Comparison of ENCODE assay signal across 16 cellular contexts in the genomic region with DNA sequence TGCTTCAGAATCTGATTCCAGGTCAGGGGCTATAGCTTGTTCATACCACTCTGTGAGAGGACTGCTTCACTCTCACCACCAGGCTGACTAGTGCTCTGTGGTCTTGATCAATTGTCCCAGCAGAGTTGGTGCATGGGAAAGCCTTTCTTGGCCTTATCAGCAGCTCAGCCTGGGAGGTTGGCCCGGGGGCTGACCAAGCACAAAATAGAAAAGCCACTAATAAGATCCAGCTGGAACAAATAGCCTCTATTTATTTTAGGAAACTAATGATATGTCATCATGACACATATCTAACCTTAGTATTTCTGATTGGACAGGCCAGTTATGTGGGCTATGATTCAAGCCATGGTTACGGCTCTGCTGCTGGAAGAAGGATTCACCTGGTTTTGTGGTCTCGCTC.
DNase-seq lines count a peak whose midpoint lies in the region; ATAC-seq, FAIRE-seq and TF ChIP-seq lines count a peak whose summit lies in the region.
"Had no signal": no experiment of that assay in that cellular context is flagged by ENCODE, and none has a peak within 500 bp of the region (broad histone marks: within the 10 kb centered on the region; RNA-seq: fewer than 3 reads in every experiment).

No MANE protein-coding gene starts in this region.

- POLR2A ChIA-PET in activated CD8-positive, alpha-beta T cell treated with anti-CD3 and anti-CD28 coated beads, Interleukin-2, amount 10 ng/mL, durations not matched to agents 7 days and 5 days (lab: Charles Lee), result no interaction called here

- peak overlapping the region; percentile 8 for H3K4me2 ChIP-seq in astrocyte (ENCODE audit: low read length)
- H3K4me2 ChIP-seq: GM23338 had no signal

- H3K4me1 ChIP-seq in right atrium auricular region (peaks cover 0 to 26% of the 10 kb centered on the region in 2 donors), astrocyte (ENCODE audit: insufficient read depth, low read length) (no peaks in the 10 kb centered on the region)
- H3K4me1 ChIP-seq: esophagus squamous epithelium had no signal

- H3K27me3 Mint-ChIP-seq in astrocyte (ENCODE audit: low read depth, unreplicated experiment) (no peaks in the 10 kb centered on the region), chondrocyte (ENCODE audit: low read depth) (no peaks in the 10 kb centered on the region)
- H3K27me3 Mint-ChIP-seq in activated CD8-positive, alpha-beta T cell treated with anti-CD3 and anti-CD28 coated beads, Interleukin-2, amount 10 ng/mL, durations not matched to agents 7 days and 5 days (ENCODE audit: low read depth), result peaks cover 5% of the 10 kb centered on the region

- no peak overlapping the region for H3K27ac ChIP-seq in right atrium auricular region
- peak overlapping the region; percentile 40 for H3K27ac ChIP-seq in astrocyte (ENCODE audit: low read depth, low read length)
- H3K27ac ChIP-seq: esophagus squamous epithelium, ovary, WERI-Rb-1 had no signal

- H3K4me1 Mint-ChIP-seq in astrocyte (ENCODE audit: low read depth, unreplicated experiment) (peaks cover 6% of the 10 kb centered on the region), chondrocyte (ENCODE audit: low read depth) (peaks cover 14% of the 10 kb centered on the region)
- no peaks in the 10 kb centered on the region for H3K4me1 Mint-ChIP-seq in activated CD8-positive, alpha-beta T cell treated with anti-CD3 and anti-CD28 coated beads, Interleukin-2, amount 10 ng/mL, durations not matched to agents 7 days and 5 days (ENCODE audit: low read depth)
- H3K4me1 Mint-ChIP-seq: GM23338 had no signal

- intact Hi-C loops in Right ventricle myocardium superior (cut with DNase I), result no loop called here
- intact Hi-C loops in left ventricle myocardium superior (cut with micrococcal nuclease), result no loop called here

- DNase-seq in Right ventricle myocardium superior (peak; percentile 50), right atrium auricular region (ENCODE audit: low spot score) (no peak), astrocyte (ENCODE audit: low read depth) (peak; percentile 87), left ventricle myocardium superior (peak; percentile 43), chondrocyte (ENCODE audit: low spot score) (no peak), NCI-H748 (lab: John Stamatoyannopoulos, UW; ENCODE audit: unreplicated experiment) (no peak), activated gamma-delta T cell (lab: John Stamatoyannopoulos, UW) (no peak)
- no peak for DNase-seq in activated CD8-positive, alpha-beta T cell treated with anti-CD3 and anti-CD28 coated beads, Interleukin-2, amount 10 ng/mL, durations not matched to agents 7 days and 5 days
- DNase-seq: activated T-cell treated with anti-CD3 and anti-CD28 coated beads, Interleukin-2, amount 50 U/mL, for 24 hours; caudate nucleus; esophagus squamous epithelium; ovary; RPMI8226; WERI-Rb-1 had no signal

- peak; percentile 87 for FAIRE-seq in astrocyte (lab: Jason Lieb, UNC)

- H3K27me3 ChIP-seq in right atrium auricular region (no peaks in the 10 kb centered on the region), astrocyte (ENCODE audit: insufficient read depth, low read length) (no peaks in the 10 kb centered on the region)
- H3K27me3 ChIP-seq: esophagus squamous epithelium, ovary had no signal

- H2AFZ ChIP-seq in astrocyte (ENCODE audit: low read depth, low read length), result no peak overlapping the region

- ATAC-seq in Right ventricle myocardium superior (ENCODE audit: poor library complexity) (peak; percentile 73), left ventricle myocardium superior (peak; percentile 81)
- ATAC-seq in activated CD8-positive, alpha-beta T cell treated with anti-CD3 and anti-CD28 coated beads, Interleukin-2, amount 10 ng/mL, durations not matched to agents 7 days and 5 days, result no peak
- ATAC-seq: GM23338 had no signal

- H3K36me3 ChIP-seq in right atrium auricular region (no peaks in the 10 kb centered on the region), astrocyte (ENCODE audit: insufficient read depth, low read length) (no peaks in the 10 kb centered on the region)
- H3K36me3 ChIP-seq: esophagus squamous epithelium, ovary, WERI-Rb-1 had no signal

- H3K36me3 Mint-ChIP-seq in astrocyte (ENCODE audit: low read depth, unreplicated experiment) (no peaks in the 10 kb centered on the region), chondrocyte (ENCODE audit: low read depth) (no peaks in the 10 kb centered on the region)
- H3K36me3 Mint-ChIP-seq in activated CD8-positive, alpha-beta T cell treated with anti-CD3 and anti-CD28 coated beads, Interleukin-2, amount 10 ng/mL, durations not matched to agents 7 days and 5 days (ENCODE audit: low read depth), result no peaks in the 10 kb centered on the region

- H4K20me1 ChIP-seq in astrocyte (ENCODE audit: insufficient read depth, low read length), result no peaks in the 10 kb centered on the region

- H3K9me3 Mint-ChIP-seq in astrocyte (ENCODE audit: unreplicated experiment) (no peaks in the 10 kb centered on the region), chondrocyte (ENCODE audit: low read depth) (no peaks in the 10 kb centered on the region)
- H3K9me3 Mint-ChIP-seq in activated CD8-positive, alpha-beta T cell treated with anti-CD3 and anti-CD28 coated beads, Interleukin-2, amount 10 ng/mL, durations not matched to agents 7 days and 5 days (ENCODE audit: insufficient read depth), result no peaks in the 10 kb centered on the region
- H3K9me3 Mint-ChIP-seq: activated T-cell treated with anti-CD3 and anti-CD28 coated beads, Interleukin-2, amount 50 U/mL, for 24 hours; GM23338 had no signal

- TF ChIP-seq CTCF in right atrium auricular region (IDR thresholded peaks at IDR 0.05), result no peak
- no peak for TF ChIP-seq CTCF in astrocyte (IDR thresholded peaks at IDR 0.05; ENCODE audit: insufficient read depth, low read depth, low read length)
- no peak for TF ChIP-seq CTCF in chondrocyte (IDR thresholded peaks at IDR 0.05)

- H3K4me3 Mint-ChIP-seq in astrocyte (ENCODE audit: unreplicated experiment), result no peak overlapping the region
- no peak overlapping the region for H3K4me3 Mint-ChIP-seq in activated CD8-positive, alpha-beta T cell treated with anti-CD3 and anti-CD28 coated beads, Interleukin-2, amount 10 ng/mL, durations not matched to agents 7 days and 5 days
- no peak overlapping the region for H3K4me3 Mint-ChIP-seq in chondrocyte (ENCODE audit: unreplicated experiment)
- H3K4me3 Mint-ChIP-seq: activated T-cell treated with anti-CD3 and anti-CD28 coated beads, Interleukin-2, amount 50 U/mL, for 24 hours; GM23338 had no signal

- H3K27ac Mint-ChIP-seq in astrocyte (ENCODE audit: unreplicated experiment) (peak overlapping the region; percentile 28), chondrocyte (ENCODE audit: unreplicated experiment) (no peak overlapping the region)
- H3K27ac Mint-ChIP-seq in activated CD8-positive, alpha-beta T cell treated with anti-CD3 and anti-CD28 coated beads, Interleukin-2, amount 10 ng/mL, durations not matched to agents 7 days and 5 days, result no peak overlapping the region
- H3K27ac Mint-ChIP-seq: activated T-cell treated with anti-CD3 and anti-CD28 coated beads, Interleukin-2, amount 50 U/mL, for 24 hours; GM23338 had no signal

- no peaks in the 10 kb centered on the region for H3K79me2 ChIP-seq in astrocyte (ENCODE audit: insufficient read depth, low read length)

- CTCF ChIA-PET in activated CD8-positive, alpha-beta T cell treated with anti-CD3 and anti-CD28 coated beads, Interleukin-2, amount 10 ng/mL, durations not matched to agents 7 days and 5 days (lab: Charles Lee), result no interaction called here

- H3K9ac ChIP-seq in astrocyte (ENCODE audit: low read length), result no peak overlapping the region

- no peak overlapping the region for H3K4me3 ChIP-seq in right atrium auricular region
- no peak overlapping the region for H3K4me3 ChIP-seq in astrocyte (ENCODE audit: insufficient read depth, low read depth, low read length)
- H3K4me3 ChIP-seq: esophagus squamous epithelium, GM23338, lung, ovary had no signal

- H3K9me3 ChIP-seq in right atrium auricular region (no peaks in the 10 kb centered on the region), astrocyte (ENCODE audit: insufficient read depth, low read depth, low read length) (no peaks in the 10 kb centered on the region)
- H3K9me3 ChIP-seq: esophagus squamous epithelium, ovary had no signal

Comparison
In these comparisons a context has a peak if more than half of its experiments do, and no peak if none do; other contexts are left out.
1. DNase-seq: peak in Right ventricle myocardium superior (single experiment), astrocyte (single experiment) and left ventricle myocardium superior (single experiment); none in right atrium auricular region (single experiment), activated CD8-positive, alpha-beta T cell treated with anti-CD3 and anti-CD28 coated beads, Interleukin-2, amount 10 ng/mL, durations not matched to agents 7 days and 5 days (single experiment), chondrocyte (single experiment), NCI-H748 (single experiment) and activated gamma-delta T cell (single experiment).